ENCODE assay signal across 8 cellular contexts in the genomic region with DNA sequence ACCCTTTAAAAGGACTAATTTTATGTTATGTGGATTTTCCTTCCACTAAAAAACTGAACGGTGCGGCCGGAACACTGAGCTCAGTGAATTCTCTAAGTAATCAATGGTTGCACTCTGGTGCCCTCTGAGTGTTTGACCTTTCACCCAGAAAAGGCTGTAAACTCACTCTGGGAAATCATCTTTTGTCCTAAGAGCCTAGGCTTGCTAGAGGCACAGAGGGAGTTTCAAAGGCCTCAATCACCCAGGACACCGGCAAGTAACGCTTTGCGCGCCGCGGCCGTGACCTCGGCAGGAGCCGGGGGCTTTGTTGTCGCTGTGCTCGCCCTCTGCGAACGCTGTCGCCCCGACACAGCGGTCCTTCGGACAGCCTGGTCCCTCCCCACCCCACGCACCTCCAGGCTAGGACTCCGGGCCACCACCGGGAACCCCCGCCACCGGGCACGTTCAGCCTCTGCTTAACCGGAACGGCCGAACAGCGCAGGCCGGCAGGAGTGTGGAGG. TPM values are rescaled to one million over a fixed set of nuclear protein-coding genes. Genes with fewer than 3 reads are reported as not detected.
DNase-seq lines count a peak whose midpoint lies in the region; ATAC-seq, FAIRE-seq and TF ChIP-seq lines count a peak whose summit lies in the region.

No MANE protein-coding gene starts in this region.

- ATAC-seq in HG03025 (IDR thresholded peaks at IDR 0.05; ENCODE audit: low FRiP score, unreplicated experiment) (peak; percentile 31), pancreas (peak; percentile 13 to 41 (median 32))

- H3K9ac ChIP-seq in SK-N-MC (ENCODE audit: insufficient read length): peak overlapping the region; percentile 93

- TF ChIP-seq CTCF in esophagus muscularis mucosa (IDR thresholded peaks at IDR 0.05) (no peak), pancreas (IDR thresholded peaks at IDR 0.05) (no peak)

- TF ChIP-seq POLR2A in esophagus muscularis mucosa (IDR thresholded peaks at IDR 0.05; ENCODE audit: low read depth): no peak

- H3K27me3 ChIP-seq in esophagus muscularis mucosa: no peaks in the 10 kb centered on the region
- H3K27me3 ChIP-seq in pancreas: no peaks in the 10 kb centered on the region

- H3K27ac ChIP-seq in SK-N-MC (peak overlapping the region; percentile 76; the same call in 1 of the 2 replicates), esophagus muscularis mucosa (replicated peaks in 1 of 4) (peak overlapping the region; percentile 95 to 99 (median 98)), pancreas (peak overlapping the region; percentile 94 to 100 (median 98))

- H3K4me1 ChIP-seq in esophagus muscularis mucosa (peaks cover 29 to 53% (median 47%) of the 10 kb centered on the region in 4 donors), pancreas (peaks cover 5 to 16% (median 10%) of the 10 kb centered on the region in 3 donors)

- FAIRE-seq in pancreas (lab: Jason Lieb, UNC): no peak

- H3K4me3 Mint-ChIP-seq in activated naive CD4-positive, alpha-beta T cell treated with anti-CD3 and anti-CD28 coated beads, Interleukin-2, amount 50 U/mL, for 24 hours: peak overlapping the region; percentile 89

- intact Hi-C loops in esophagus muscularis mucosa (cut with DNase I) (no loop called here), pancreas (cut with DNase I) (no loop called here)

- no peaks in the 10 kb centered on the region for H3K27me3 Mint-ChIP-seq in activated naive CD4-positive, alpha-beta T cell treated with anti-CD3 and anti-CD28 coated beads, Interleukin-2, amount 50 U/mL, for 24 hours

- H3K9me3 Mint-ChIP-seq in activated naive CD4-positive, alpha-beta T cell treated with anti-CD3 and anti-CD28 coated beads, Interleukin-2, amount 50 U/mL, for 24 hours: no peaks in the 10 kb centered on the region

- H3K4me3 ChIP-seq in SK-N-MC (peak overlapping the region; percentile 98), esophagus muscularis mucosa (peak overlapping the region; percentile 86 to 98 (median 96)), pancreas (peak overlapping the region; percentile 82 to 93 (median 91))

- no peaks in the 10 kb centered on the region for H3K9me3 ChIP-seq in SK-N-MC (ENCODE audit: low read depth, low read length)
- no peaks in the 10 kb centered on the region for H3K9me3 ChIP-seq in esophagus muscularis mucosa
- H3K9me3 ChIP-seq in pancreas: no peaks in the 10 kb centered on the region

- peak overlapping the region; percentile 82 for H3K27ac Mint-ChIP-seq in activated naive CD4-positive, alpha-beta T cell treated with anti-CD3 and anti-CD28 coated beads, Interleukin-2, amount 50 U/mL, for 24 hours

- no peak for TF ChIP-seq EP300 in esophagus muscularis mucosa (IDR thresholded peaks at IDR 0.05)

- H3K36me3 ChIP-seq in SK-N-MC (ENCODE audit: insufficient read depth, low read length) (peaks cover 22% of the 10 kb centered on the region), esophagus muscularis mucosa (peaks cover 0 to 16% (median 0%) of the 10 kb centered on the region in 4 donors), pancreas (no peaks in the 10 kb centered on the region)

- no peak for DNase-seq in activated naive CD4-positive, alpha-beta T cell treated with Interleukin-2 at 50 U/mL for 16 hours
- DNase-seq in SK-N-MC (ENCODE audit: low read depth, low spot score) (no peak), esophagus muscularis mucosa (ENCODE audit: extremely low spot score) (no peak), pancreas (no peak), kidney tubule cell (ENCODE audit: low spot score) (no peak)
- DNase-seq in activated CD4-positive, alpha-beta T cell treated with anti-CD3 and anti-CD28 coated beads, Interleukin-2, amount 50 U/mL, for 4 hours: no peak

- peaks cover 8% of the 10 kb centered on the region for H3K36me3 Mint-ChIP-seq in activated naive CD4-positive, alpha-beta T cell treated with anti-CD3 and anti-CD28 coated beads, Interleukin-2, amount 50 U/mL, for 24 hours

- peaks cover 50% of the 10 kb centered on the region for H3K4me1 Mint-ChIP-seq in activated naive CD4-positive, alpha-beta T cell treated with anti-CD3 and anti-CD28 coated beads, Interleukin-2, amount 50 U/mL, for 24 hours

- WGBS in esophagus muscularis mucosa: under 1% methylated on average over 28 of the region's 31 CpGs
- WGBS in pancreas, 2 donors: 0% methylated on average over 31 of the region's 31 CpGs

RNA-seq across cellular contexts. Expression of a gene that starts 0.7 kb away (rescaled TPM):
- total RNA-seq in esophagus muscularis mucosa (10 to 100 TPM; 37.0 to 56.5 (median 40.5) TPM), pancreas (10 to 100 TPM in 4 of 6 donors, 1 to 10 TPM in 2; 8.6 to 17.3 (median 10.9) TPM)
- 10 to 100 TPM in 1 of 2 donors, 1 to 10 TPM in 1; 9.0 to 26.5 TPM for polyA plus RNA-seq in pancreas

RNA-seq across cellular contexts. Expression of a gene that starts 22.2 kb away (rescaled TPM):
- total RNA-seq in esophagus muscularis mucosa (under 1 TPM in 2 of 4 donors, not detected in 2; 0.33 to 0.46 TPM), pancreas (under 1 TPM in 3 of 6 donors, not detected in 3; 0.12 to 0.14 (median 0.13) TPM)
- under 1 TPM in 1 of 2 donors, not detected in 1; 0.42 TPM for polyA plus RNA-seq in pancreas
